ENCODE assay signal across 11 cellular contexts in genomic region chr1:54464477-54465146, GRCh38. TPM values are rescaled to one million over a fixed set of nuclear protein-coding genes. Genes with fewer than 3 reads are reported as not detected.
A peak's percentile ranks its signal among the peaks of the same experiment; 100 is the strongest.
DNase-seq lines count a peak whose midpoint lies in the region; ATAC-seq and TF ChIP-seq lines count a peak whose summit lies in the region.
"Had no signal": no experiment of that assay in that cellular context is flagged by ENCODE, and none has a peak within 500 bp of the region (broad histone marks: within the 10 kb centered on the region; RNA-seq: fewer than 3 reads in every experiment).

No MANE protein-coding gene starts in this region.

- H3K27me3 ChIP-seq in gastroesophageal sphincter = no peaks in the 10 kb centered on the region
- H3K27me3 ChIP-seq: colonic mucosa had no signal

- TF ChIP-seq POLR2A in gastroesophageal sphincter (IDR thresholded peaks at IDR 0.05) = no peak

- H3K4me3 Mint-ChIP-seq in HFFc6 = no peak overlapping the region

- H3K36me3 Mint-ChIP-seq in HFFc6 (ENCODE audit: low read depth) = no peaks in the 10 kb centered on the region

- peaks cover 0 to 28% (median 9%) of the 10 kb centered on the region in 3 donors for H3K4me1 ChIP-seq in gastroesophageal sphincter
- H3K4me1 ChIP-seq: colonic mucosa had no signal

- no peaks in the 10 kb centered on the region for H3K36me3 ChIP-seq in gastroesophageal sphincter
- H3K36me3 ChIP-seq: colonic mucosa, thoracic aorta had no signal

- no peaks in the 10 kb centered on the region for H3K9me3 Mint-ChIP-seq in HFFc6

- TF ChIP-seq EP300 in gastroesophageal sphincter (IDR thresholded peaks at IDR 0.05) = no peak

- H3K27me3 Mint-ChIP-seq in HFFc6 (ENCODE audit: insufficient read depth) = peaks cover 16% of the 10 kb centered on the region

- peaks cover 12% of the 10 kb centered on the region for H3K4me1 Mint-ChIP-seq in HFFc6 (ENCODE audit: low read depth)

- no peaks in the 10 kb centered on the region for H3K9me3 ChIP-seq in gastroesophageal sphincter
- H3K9me3 ChIP-seq: colonic mucosa, thoracic aorta had no signal

- no peak for DNase-seq in HFFc6
- peak; percentile 19 for DNase-seq in renal cortical epithelial cell (ENCODE audit: low read depth)
- no peak for DNase-seq in central memory CD4-positive, alpha-beta T cell
- no peak for DNase-seq in epidermal melanocyte (ENCODE audit: insufficient read length, low spot score)
- DNase-seq: activated CD4-positive, alpha-beta T cell treated with anti-CD3 and anti-CD28 coated beads, Interleukin-2, amount 50 U/mL, for 48 hours; colonic mucosa had no signal

- no peak overlapping the region for H3K4me3 ChIP-seq in gastroesophageal sphincter
- H3K4me3 ChIP-seq: colonic mucosa, thoracic aorta had no signal

- TF ChIP-seq CTCF in HFFc6 (IDR thresholded peaks at IDR 0.05) (no peak), gastroesophageal sphincter (IDR thresholded peaks at IDR 0.05) (no peak)

- peak overlapping the region; percentile 26; the same call in 1 of the 2 replicates for H3K27ac Mint-ChIP-seq in HFFc6

- no peak overlapping the region for H3K27ac ChIP-seq in gastroesophageal sphincter
- H3K27ac ChIP-seq: colonic mucosa, thoracic aorta had no signal

- WGBS in gastroesophageal sphincter (ENCODE audit: low coverage in 1 of 2), 2 donors = 80% methylated on average over 1 of the region's 9 CpGs; no CpG with 5 or more reads in 1 of the 2 donors

- ATAC-seq in gastroesophageal sphincter (peak; percentile 25), GM18873 (IDR thresholded peaks at IDR 0.05; ENCODE audit: low FRiP score, unreplicated experiment) (no peak), GM21737 (IDR thresholded peaks at IDR 0.05; ENCODE audit: unreplicated experiment) (no peak)

TF ChIP-seq in PFSK-1, 5 proteins besides CTCF, POLR2A, EP300 and RAD21:
- peak in 1 of 2 experiments; percentile 21; a peak in 1 of 4 replicates for TF ChIP-seq REST (IDR thresholded peaks at IDR 0.05; ENCODE audit: insufficient read depth in 1 of 2, low read depth in 2 of 2, low read length in 2 of 2)
- TF ChIP-seq TAF1 (IDR thresholded peaks at IDR 0.05; ENCODE audit: borderline replicate concordance, insufficient read depth, low read length) = no peak
- TF ChIP-seq FOXP2 (optimal IDR thresholded peaks at IDR 0.05; ENCODE audit: borderline replicate concordance, extremely low read depth, extremely low read length, insufficient read depth) = peak; percentile 48

RNA-seq across cellular contexts. Expression of gene SSBP3, which starts 58.4 kb away (rescaled TPM):
- 10 to 100 TPM; 42.3 to 72.2 (median 58.1) TPM for total RNA-seq in HFFc6 (2021; fragmentation: NEBNext Ultra II Directional; extraction: Animal tissue kit (Norgen Biotek cat#: 25700))
- polyA plus RNA-seq in PFSK-1 (2012; ENCODE audit: insufficient read length, low read depth) = 86.9 TPM
- 10 to 100 TPM; 40.8 to 46.7 (median 45.5) TPM for total RNA-seq in gastroesophageal sphincter
- 2.8 and 9.0 TPM in 2 replicates for total RNA-seq in renal cortical epithelial cell
